Comparison of ENCODE assay signal across 29 cellular contexts in the genomic region with DNA sequence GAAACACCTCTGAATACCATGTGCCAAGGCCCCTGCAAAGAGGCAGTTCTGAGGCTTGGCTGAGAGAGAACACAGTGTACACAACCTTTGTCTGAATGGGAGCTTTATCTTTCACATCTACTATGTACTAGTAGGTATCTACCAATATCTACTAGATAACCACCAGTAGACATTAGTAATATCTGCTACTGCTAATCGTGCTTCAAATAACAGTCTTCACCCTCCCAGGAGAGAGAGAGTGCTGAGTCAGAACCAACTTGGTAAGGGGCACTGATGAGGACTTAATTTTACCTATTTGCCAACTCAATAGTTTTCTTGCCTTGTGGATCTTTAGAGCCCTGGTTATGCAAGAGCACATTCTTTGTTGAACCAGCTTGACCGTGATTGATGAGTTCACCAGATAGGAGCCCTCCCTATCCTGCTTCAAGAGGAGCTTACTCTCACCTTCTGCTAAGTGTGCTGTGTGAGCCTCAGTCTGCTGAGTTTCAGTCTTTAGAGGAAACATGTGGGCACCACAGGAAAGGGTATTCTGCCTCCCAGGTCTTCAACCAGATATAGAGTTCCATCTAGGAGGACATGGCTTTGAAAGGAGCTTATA.
A peak's percentile ranks its signal among the peaks of the same experiment; 100 is the strongest.
DNase-seq lines count a peak whose midpoint lies in the region; ATAC-seq and TF ChIP-seq lines count a peak whose summit lies in the region.
"Had no signal": no experiment of that assay in that cellular context is flagged by ENCODE, and none has a peak within 500 bp of the region (broad histone marks: within the 10 kb centered on the region; RNA-seq: fewer than 3 reads in every experiment).

No MANE protein-coding gene starts in this region.

- H3K36me3 ChIP-seq in OCI-LY3 (replicated peaks; ENCODE audit: low read depth, low read length), result no peaks in the 10 kb centered on the region
- H3K36me3 ChIP-seq in Caco-2 (ENCODE audit: control insufficient read depth, insufficient read depth, low read length), result no peaks in the 10 kb centered on the region
- H3K36me3 ChIP-seq: BE2C had no signal

- H3K27ac ChIP-seq in OCI-LY3 (ENCODE audit: low read length), result no peak overlapping the region
- H3K27ac ChIP-seq: 22Rv1, HL-60, RWPE1, SK-N-MC had no signal

- H3K4me3 Mint-ChIP-seq in Caco-2 (ENCODE audit: unreplicated experiment), result no peak overlapping the region
- H3K4me3 Mint-ChIP-seq: CD14-positive monocyte; CD8-positive, alpha-beta memory T cell; IgD-negative memory B cell had no signal

- no peaks in the 10 kb centered on the region for H3K79me2 ChIP-seq in OCI-LY3 (ENCODE audit: low read length)

- no peak overlapping the region for H3K9ac ChIP-seq in OCI-LY3 (ENCODE audit: low read length)

- peak overlapping the region; percentile 61; the same call in 1 of the 2 replicates for H3K4me2 ChIP-seq in OCI-LY3 (ENCODE audit: low read length)

- H2AFZ ChIP-seq in OCI-LY3 (ENCODE audit: low read depth, low read length), result no peak overlapping the region

- CTCF ChIA-PET in Caco-2 (lab: Charles Lee), result no interaction called here

- peaks cover 29% of the 10 kb centered on the region; the same call in 1 of the 2 replicates for H3K27me3 ChIP-seq in OCI-LY3 (ENCODE audit: low read depth, low read length)
- H3K27me3 ChIP-seq in Caco-2 (replicated peaks; ENCODE audit: control insufficient read depth, insufficient read depth, low read length), result no peaks in the 10 kb centered on the region
- H3K27me3 ChIP-seq: BE2C had no signal

- H3K9me3 ChIP-seq in OCI-LY3 (ENCODE audit: insufficient read depth, low read length), result no peaks in the 10 kb centered on the region
- H3K9me3 ChIP-seq in Caco-2, result no peaks in the 10 kb centered on the region; the same call in 1 of the 2 replicates

- H3K36me3 Mint-ChIP-seq in Caco-2 (ENCODE audit: insufficient read depth, unreplicated experiment), result no peaks in the 10 kb centered on the region
- H3K36me3 Mint-ChIP-seq: CD14-positive monocyte; CD8-positive, alpha-beta memory T cell; IgD-negative memory B cell had no signal

- H3K27me3 Mint-ChIP-seq in Caco-2 (ENCODE audit: insufficient read depth, unreplicated experiment), result peaks cover 9% of the 10 kb centered on the region
- H3K27me3 Mint-ChIP-seq: CD8-positive, alpha-beta memory T cell; IgD-negative memory B cell had no signal

- intact Hi-C loops in Caco-2 (cut with micrococcal nuclease; ENCODE audit: unreplicated experiment), result no loop called here

- TF ChIP-seq CTCF in OCI-LY3 (IDR thresholded peaks at IDR 0.05; ENCODE audit: low read depth, low read length) (no peak), epithelial cell of esophagus (IDR thresholded peaks at IDR 0.05; ENCODE audit: insufficient read depth, low read depth, low read length, missing control alignments) (no peak), Caco-2 (IDR thresholded peaks at IDR 0.05; ENCODE audit: insufficient read depth in 1 of 2, low read depth in 1 of 2, low read length in 1 of 2, severe bottlenecking in 1 of 2, unreplicated experiment in 1 of 2) (no peak)

- H3K9me3 Mint-ChIP-seq in Caco-2 (ENCODE audit: unreplicated experiment), result no peaks in the 10 kb centered on the region

- no TSS peak for BruUV-seq in Caco-2 (replicated peaks; lab: Mats Ljungman, UMichigan)

- H3K4me1 Mint-ChIP-seq in Caco-2 (ENCODE audit: low read depth, unreplicated experiment), result no peaks in the 10 kb centered on the region
- H3K4me1 Mint-ChIP-seq: CD14-positive monocyte; CD8-positive, alpha-beta memory T cell; IgD-negative memory B cell had no signal

- DNase-seq in NCI-H510A treated with DMSO at 0.1 percent for 48 hours (lab: John Stamatoyannopoulos, UW) (peak; percentile 46), NCI-H510A (lab: John Stamatoyannopoulos, UW) (no peak), epithelial cell of esophagus (ENCODE audit: low read depth) (peak; percentile 44), Caco-2 (no peak)
- no peak for DNase-seq in stimulated activated naive CD4-positive, alpha-beta T cell (lab: John Stamatoyannopoulos, UW)
- DNase-seq: BE2C; Calu3; CD8-positive, alpha-beta memory T cell; DMS79 treated with DMSO at 0.1 percent for 48 hours; GF-D8; HCEC 1CT; NCI-H1092; NCI-H1417 treated with DMSO at 0.1 percent for 48 hours; NCI-H1694 treated with DMSO at 0.1 percent for 48 hours; NCI-H2081; NCI-H2171; NCI-H226; NCI-H524; NCI-H748 treated with DMSO at 0.1 percent for 48 hours; SHP77 treated with DMSO at 0.1 percent for 48 hours; SW 1271 had no signal

- POLR2A ChIA-PET in Caco-2 (lab: Charles Lee), result no interaction called here

- no peak overlapping the region for H3K27ac Mint-ChIP-seq in Caco-2 (ENCODE audit: unreplicated experiment)
- H3K27ac Mint-ChIP-seq: CD14-positive monocyte; CD8-positive, alpha-beta memory T cell had no signal

- ATAC-seq in HG03342 (IDR thresholded peaks at IDR 0.05; ENCODE audit: unreplicated experiment), result no peak

- H3K4me3 ChIP-seq in OCI-LY3 (ENCODE audit: low read length) (no peak overlapping the region), epithelial cell of esophagus (ENCODE audit: low read length) (no peak overlapping the region), Caco-2 (ENCODE audit: low read depth, low read length) (no peak overlapping the region)
- H3K4me3 ChIP-seq: SK-N-MC had no signal

- peaks cover 27% of the 10 kb centered on the region for H3K4me1 ChIP-seq in OCI-LY3 (ENCODE audit: low read length)
- H3K4me1 ChIP-seq in Caco-2, result no peaks in the 10 kb centered on the region
- H3K4me1 ChIP-seq: BE2C had no signal

- no peaks in the 10 kb centered on the region for H4K20me1 ChIP-seq in OCI-LY3 (ENCODE audit: insufficient read depth, low read length)

Comparison
In these comparisons a context has a peak if more than half of its experiments do, and no peak if none do; other contexts are left out.
1. DNase-seq: peak in NCI-H510A treated with DMSO at 0.1 percent for 48 hours (single experiment) and epithelial cell of esophagus (single experiment); none in NCI-H510A (single experiment), stimulated activated naive CD4-positive, alpha-beta T cell (0 of 6) and Caco-2 (0 of 2).